Comparison of ENCODE assay signal across 23 cellular contexts in the genomic region with DNA sequence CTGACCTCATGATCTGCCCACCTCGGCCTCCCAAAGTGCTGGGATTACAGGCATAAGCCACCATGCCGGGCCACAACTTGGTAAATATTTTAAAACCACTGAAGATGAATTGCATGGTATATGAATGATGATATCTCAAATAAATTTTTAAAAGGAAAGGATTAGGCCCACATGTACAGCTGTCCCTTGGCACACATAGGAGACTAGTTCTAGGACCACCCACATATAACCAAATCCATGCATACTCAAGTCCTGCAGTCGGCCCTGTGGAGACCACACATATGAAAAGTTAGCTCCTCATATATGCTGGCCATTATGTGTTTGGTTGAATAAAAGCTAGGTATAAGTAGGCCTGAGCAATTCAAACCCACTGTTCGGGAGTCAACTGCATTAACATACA. TPM values are rescaled to one million over a fixed set of nuclear protein-coding genes. Genes with fewer than 3 reads are reported as not detected.
DNase-seq lines count a peak whose midpoint lies in the region; ATAC-seq, FAIRE-seq and TF ChIP-seq lines count a peak whose summit lies in the region.
"Had no signal": no experiment of that assay in that cellular context is flagged by ENCODE, and none has a peak within 500 bp of the region (broad histone marks: within the 10 kb centered on the region; RNA-seq: fewer than 3 reads in every experiment).

No MANE protein-coding gene starts in this region.

- no peak overlapping the region for H3K14ac ChIP-seq in mesenchymal stem cell (ENCODE audit: low read length in 2 of 2)

- H3K27ac Mint-ChIP-seq in naive thymus-derived CD4-positive, alpha-beta T cell, result no peak overlapping the region
- H3K27ac Mint-ChIP-seq: B cell; CD8-positive, alpha-beta T cell had no signal

- no peak overlapping the region for H2BK5ac ChIP-seq in mesenchymal stem cell (ENCODE audit: low read depth, low read length, poor library complexity, severe bottlenecking)

- BruUV-seq in HepG2 (replicated peaks; lab: Mats Ljungman, UMichigan), result TSS peak; percentile 32

- no peak overlapping the region for H3K18ac ChIP-seq in mesenchymal stem cell (ENCODE audit: low read depth in 1 of 2, low read length in 2 of 2)

- peaks cover 0 to 28% (median 16%) of the 10 kb centered on the region in 5 donors for H3K36me3 Mint-ChIP-seq in naive thymus-derived CD4-positive, alpha-beta T cell

- POLR2A ChIA-PET in HepG2 (lab: Yijun Ruan, JAX), result interaction anchor here (1.2 to 1.3 kb wide), 2 partner anchors 11 to 123 kb away, joined by 3 to 8 read pairs; a partner anchor contains a TSS
- POLR2A ChIA-PET in naive thymus-derived CD4-positive, alpha-beta T cell (lab: Charles Lee), result no interaction called here

- intact Hi-C loops in HepG2 (cut with micrococcal nuclease; ENCODE audit: unreplicated experiment) (no loop called here), right lobe of liver (cut with DNase I) (no loop called here), left cardiac atrium (cut with DNase I) (no loop called here)
- intact Hi-C loops in naive thymus-derived CD4-positive, alpha-beta T cell (cut with micrococcal nuclease), result no loop called here

- no peak for FAIRE-seq in HepG2 (lab: Jason Lieb, UNC)
- FAIRE-seq: A549, D721Med, G401.6, GM12891, GM19239 had no signal

- H3K4me1 Mint-ChIP-seq in naive thymus-derived CD4-positive, alpha-beta T cell, result peaks cover 0 to 23% (median 17%) of the 10 kb centered on the region in 7 donors

- peaks cover 13% of the 10 kb centered on the region for H3K79me2 ChIP-seq in HepG2 (ENCODE audit: insufficient read depth, low read length)

- no peaks in the 10 kb centered on the region for H3K27me3 Mint-ChIP-seq in naive thymus-derived CD4-positive, alpha-beta T cell
- H3K27me3 Mint-ChIP-seq: B cell; CD4-positive, alpha-beta T cell had no signal

- H3K9ac ChIP-seq in HepG2 (ENCODE audit: insufficient read depth, low read depth, low read length), result no peak overlapping the region
- no peak overlapping the region for H3K9ac ChIP-seq in mesenchymal stem cell (ENCODE audit: low read length)
- H3K9ac ChIP-seq: BLaER1 treated with 17β-estradiol and CSF1 and Interleukin-3, amounts not matched to agents 10 nM and 100 nM had no signal

- no peak overlapping the region for H2BK120ac ChIP-seq in mesenchymal stem cell (ENCODE audit: low read depth, low read length)

- no peak overlapping the region for H4K8ac ChIP-seq in mesenchymal stem cell (ENCODE audit: low read length)

- H3K27me3 ChIP-seq in HepG2 (ENCODE audit: control insufficient read depth in 1 of 2, insufficient read depth in 2 of 2, low read length in 2 of 2) (no peaks in the 10 kb centered on the region), right lobe of liver (no peaks in the 10 kb centered on the region), SJCRH30 (no peaks in the 10 kb centered on the region), mesenchymal stem cell (ENCODE audit: control insufficient read depth in 1 of 2, insufficient read depth in 1 of 2, low read length in 2 of 2) (no peaks in the 10 kb centered on the region)
- no peaks in the 10 kb centered on the region for H3K27me3 ChIP-seq in naive thymus-derived CD4-positive, alpha-beta T cell (ENCODE audit: control insufficient read depth in 2 of 2, insufficient read depth in 2 of 2, low read length in 2 of 2)
- H3K27me3 ChIP-seq: BLaER1 treated with 17β-estradiol and CSF1 and Interleukin-3, amounts not matched to agents 10 nM and 100 nM had no signal

- H3K4me2 ChIP-seq in HepG2 (ENCODE audit: low read depth, low read length), result no peak overlapping the region
- no peak overlapping the region for H3K4me2 ChIP-seq in mesenchymal stem cell (ENCODE audit: low read length, poor library complexity, severe bottlenecking)
- H3K4me2 ChIP-seq: BLaER1 treated with 17β-estradiol and CSF1 and Interleukin-3, amounts not matched to agents 10 nM and 100 nM had no signal

- H4K91ac ChIP-seq in mesenchymal stem cell (ENCODE audit: low read length), result no peak overlapping the region

- no peak overlapping the region for H2BK15ac ChIP-seq in mesenchymal stem cell (ENCODE audit: low read depth, poor library complexity, severe bottlenecking)

- H2AFZ ChIP-seq in HepG2 (ENCODE audit: low read length) (no peak overlapping the region), mesenchymal stem cell (ENCODE audit: low read depth, low read length) (no peak overlapping the region)

- TF ChIP-seq EP300 in HepG2 (IDR thresholded peaks at IDR 0.05; ENCODE audit: low read depth in 2 of 2, low read length in 2 of 2) (no peak), HepG2 (CRISPR knock-in tag; IDR thresholded peaks at IDR 0.05; ENCODE audit: borderline replicate concordance) (no peak)

- no peak for TF ChIP-seq RAD21 in HepG2 (CRISPR knock-in tag; IDR thresholded peaks at IDR 0.05)

- H3K9me3 Mint-ChIP-seq in naive thymus-derived CD4-positive, alpha-beta T cell, result no peaks in the 10 kb centered on the region
- H3K9me3 Mint-ChIP-seq: CD4-positive, alpha-beta T cell; CD8-positive, alpha-beta T cell had no signal

- no peak for TF ChIP-seq POLR2A in HepG2 (IDR thresholded peaks at IDR 0.05; ENCODE audit: insufficient read depth in 1 of 2, low read depth in 2 of 2, low read length in 2 of 2)
- no peak for TF ChIP-seq POLR2A in right lobe of liver (IDR thresholded peaks at IDR 0.05)

- H3K4me3 Mint-ChIP-seq in naive thymus-derived CD4-positive, alpha-beta T cell, result no peak overlapping the region
- H3K4me3 Mint-ChIP-seq: B cell; CD4-positive, alpha-beta T cell; CD8-positive, alpha-beta T cell had no signal

- CTCF ChIA-PET in HepG2 (lab: Yijun Ruan, JAX; ENCODE audit: low intra/inter-chr PET ratio, low total read pairs), result no interaction called here
- CTCF ChIA-PET in naive thymus-derived CD4-positive, alpha-beta T cell (lab: Charles Lee), result interaction anchor here (1.3 kb wide), 1 partner anchor 24 kb away, joined by 3 read pairs; no protein-coding TSS in a partner anchor

- in situ Hi-C loops in HepG2 (cut with HindIII; ENCODE audit: extremely low pct_ligation_motif_present, low pct_unique_long_range_greater_than_20kb), result no loop called here

- H2AK5ac ChIP-seq in mesenchymal stem cell (ENCODE audit: low read length, severe bottlenecking), result peak overlapping the region; percentile 29

- H3K9me3 ChIP-seq in HepG2 (ENCODE audit: low read length) (no peaks in the 10 kb centered on the region), right lobe of liver (no peaks in the 10 kb centered on the region), SJCRH30 (replicated peaks) (no peaks in the 10 kb centered on the region), mesenchymal stem cell (ENCODE audit: control insufficient read depth, low read length) (no peaks in the 10 kb centered on the region)
- H3K9me3 ChIP-seq in naive thymus-derived CD4-positive, alpha-beta T cell (ENCODE audit: control insufficient read depth in 2 of 3, low read length in 3 of 3), result no peaks in the 10 kb centered on the region
- H3K9me3 ChIP-seq: A549; BLaER1 treated with 17β-estradiol and CSF1 and Interleukin-3, amounts not matched to agents 10 nM and 100 nM; Caco-2 had no signal

- peaks cover 10% of the 10 kb centered on the region for H3K79me1 ChIP-seq in mesenchymal stem cell (replicated peaks; ENCODE audit: low read length, poor library complexity, severe bottlenecking)

- H3K27ac ChIP-seq in HepG2 (ENCODE audit: extremely low read length, insufficient read depth, low read length) (no peak overlapping the region), right lobe of liver (peak overlapping the region in 1 of 3 donors; percentile 91), SJCRH30 (no peak overlapping the region; the same call in 1 of the 2 replicates), mesenchymal stem cell (ENCODE audit: low read length, poor library complexity, severe bottlenecking) (no peak overlapping the region)
- no peak overlapping the region for H3K27ac ChIP-seq in naive thymus-derived CD4-positive, alpha-beta T cell (ENCODE audit: low read depth, low read length)
- H3K27ac ChIP-seq: C4-2B had no signal

- TF ChIP-seq CTCF in HepG2 (CRISPR knock-in tag; IDR thresholded peaks at IDR 0.05) (no peak), right lobe of liver (IDR thresholded peaks at IDR 0.05) (no peak)

- H3K4me1 ChIP-seq in HepG2 (ENCODE audit: insufficient read depth, low read length) (peaks cover 39% of the 10 kb centered on the region), right lobe of liver (peaks cover 0 to 47% (median 12%) of the 10 kb centered on the region in 4 donors), SJCRH30 (peaks cover 9% of the 10 kb centered on the region), mesenchymal stem cell (ENCODE audit: control insufficient read depth, insufficient read depth, low read depth, low read length) (peaks cover 12% of the 10 kb centered on the region)
- no peaks in the 10 kb centered on the region for H3K4me1 ChIP-seq in naive thymus-derived CD4-positive, alpha-beta T cell (ENCODE audit: control insufficient read depth in 2 of 2, insufficient read depth in 2 of 2, low read length in 2 of 2)

- H3K4me3 ChIP-seq in HepG2 (replicated peaks in 1 of 3; ENCODE audit: insufficient read depth in 1 of 3, low read depth in 2 of 3, low read length in 3 of 3) (no peak overlapping the region), right lobe of liver (no peak overlapping the region), SJCRH30 (no peak overlapping the region), mesenchymal stem cell (ENCODE audit: insufficient read depth in 1 of 2, low read depth in 1 of 2, low read length in 2 of 2) (no peak overlapping the region)
- H3K4me3 ChIP-seq in naive thymus-derived CD4-positive, alpha-beta T cell (ENCODE audit: low read length), result no peak overlapping the region
- H3K4me3 ChIP-seq: A549; BLaER1 treated with 17β-estradiol and CSF1 and Interleukin-3, amounts not matched to agents 10 nM and 100 nM had no signal

- no peaks in the 10 kb centered on the region for H4K20me1 ChIP-seq in HepG2 (ENCODE audit: insufficient read depth, low read length)

- H3K36me3 ChIP-seq in HepG2 (replicated peaks in 1 of 2; ENCODE audit: control insufficient read depth in 1 of 2, insufficient read depth in 2 of 2, low read length in 2 of 2) (peaks cover 6 to 50% of the 10 kb centered on the region in 2 experiments; a peak in 4 of 5 replicates), right lobe of liver (peaks cover 0 to 63% (median 23%) of the 10 kb centered on the region in 4 donors), SJCRH30 (peaks cover 55% of the 10 kb centered on the region), mesenchymal stem cell (ENCODE audit: control insufficient read depth in 1 of 2, insufficient read depth in 2 of 2, low read depth in 1 of 2, low read length in 2 of 2) (peaks cover 21 to 86% of the 10 kb centered on the region in 2 experiments)
- peaks cover 7 to 55% (median 20%) of the 10 kb centered on the region in 3 experiments for H3K36me3 ChIP-seq in naive thymus-derived CD4-positive, alpha-beta T cell (ENCODE audit: control insufficient read depth in 2 of 3, insufficient read depth in 3 of 3, low read length in 3 of 3)

- no peak overlapping the region for H2BK12ac ChIP-seq in mesenchymal stem cell (ENCODE audit: low read length in 2 of 2)

- no peak overlapping the region for H3K23ac ChIP-seq in mesenchymal stem cell (ENCODE audit: low read length in 2 of 2)

- H3K4ac ChIP-seq in mesenchymal stem cell (ENCODE audit: low read depth in 1 of 2, low read length in 2 of 2), result no peak overlapping the region

- 100% methylated on average over 4 of the region's 4 CpGs for WGBS in HepG2 (ENCODE audit: low lambda C conversion rate)
- WGBS in right lobe of liver (ENCODE audit: insufficient coverage, low coverage, low lambda C conversion rate, missing lambda C conversion rate), result 100% methylated on average over 4 of the region's 4 CpGs
- WGBS in mesenchymal stem cell, result 100% methylated on average over 1 of the region's 4 CpGs

- ATAC-seq in HepG2 (no peak), right lobe of liver (no peak), HG03039 (IDR thresholded peaks at IDR 0.05; ENCODE audit: unreplicated experiment) (no peak), left cardiac atrium (no peak)
- ATAC-seq in naive thymus-derived CD4-positive, alpha-beta T cell, result no peak
- ATAC-seq: CD8-positive, alpha-beta T cell had no signal

- DNase-seq in HepG2 (ENCODE audit: low spot score) (no peak), right lobe of liver (no peak), SJCRH30 (peak; percentile 77 to 83), mesenchymal stem cell (no peak), left cardiac atrium (no peak)
- no peak for DNase-seq in naive thymus-derived CD4-positive, alpha-beta T cell
- DNase-seq: AML-193; Calu3; CD4-positive, alpha-beta T cell; CD8-positive, alpha-beta T cell; DMS79 treated with DMSO at 0.1 percent for 48 hours; GF-D8 had no signal

RNA-seq across cellular contexts. Expression of a gene that starts 10.7 kb away (rescaled TPM):
- total RNA-seq in HepG2 (2016; rRNA removed; fragmentation: Illumina TruSeq; extraction: Trizol) (61.3 and 100 TPM in 2 replicates), right lobe of liver (10 to 100 TPM; 57.6 to 80.9 (median 72.8) TPM), left cardiac atrium (10 to 100 TPM; 40.8 to 52.5 TPM)
- total RNA-seq in HepG2 (2016; cell fraction: cytosol; rRNA removed; fragmentation: Illumina TruSeq; extraction: Trizol; ENCODE audit: low read depth), result 12.9 and 13.1 TPM in 2 replicates
- total RNA-seq in HepG2 (2016; cell fraction: insoluble cytoplasmic fraction; rRNA removed; fragmentation: Illumina TruSeq; extraction: Trizol), result 63.2 and 98.2 TPM in 2 replicates
- 20.9 and 25.4 TPM in 2 replicates for total RNA-seq in HepG2 (2016; cell fraction: membrane; rRNA removed; fragmentation: Illumina TruSeq; extraction: Trizol)
- 31.7 and 36.9 TPM in 2 replicates for total RNA-seq in HepG2 (2016; cell fraction: nucleus; rRNA removed; fragmentation: Illumina TruSeq; extraction: Trizol)
- 26.9 and 33.9 TPM in 2 replicates for polyA plus RNA-seq in HepG2 (2011; rRNA removed)
- polyA plus RNA-seq in HepG2 (2011; cell fraction: cytosol; rRNA removed), result 16.3 and 18.6 TPM in 2 replicates
- 19.7 and 22.9 TPM in 2 replicates for polyA plus RNA-seq in HepG2 (2011; cell fraction: nucleus; rRNA removed)
- polyA plus RNA-seq in HepG2 (2012), result 42.1 and 52.0 TPM in 2 replicates
- 4.3 and 5.1 TPM in 2 replicates for polyA plus RNA-seq in HepG2 (2016; cell fraction: cytosol; fragmentation: Illumina TruSeq; extraction: Trizol; ENCODE audit: low read depth)
- 67.6 and 69.7 TPM in 2 replicates for polyA plus RNA-seq in HepG2 (2016; cell fraction: insoluble cytoplasmic fraction; fragmentation: Illumina TruSeq; extraction: Trizol; ENCODE audit: low read depth)
- polyA plus RNA-seq in HepG2 (2016; cell fraction: membrane; fragmentation: Illumina TruSeq; extraction: Trizol; ENCODE audit: low read depth), result 8.5 and 9.1 TPM in 2 replicates
- polyA plus RNA-seq in HepG2 (2016; cell fraction: nucleus; fragmentation: Illumina TruSeq; extraction: Trizol; ENCODE audit: insufficient read depth, low read depth), result 28.6 and 29.4 TPM in 2 replicates
- 11.6 and 14.2 TPM in 2 replicates for polyA minus RNA-seq in HepG2 (2011; rRNA and poly(A)+ RNA removed; ENCODE audit: low replicate concordance)
- polyA minus RNA-seq in HepG2 (2011; cell fraction: cytosol; rRNA and poly(A)+ RNA removed), result 36.0 and 47.6 TPM in 2 replicates
- 61.9 and 76.2 TPM in 2 replicates for polyA minus RNA-seq in HepG2 (2011; cell fraction: nucleus; rRNA and poly(A)+ RNA removed)
- 43.3 and 44.2 TPM in 2 replicates for total RNA-seq in SJCRH30 (2014; rRNA removed; shearing (Covaris generic))
- 18.8 TPM for polyA plus RNA-seq in mesenchymal stem cell (2013, experiment 1 of 2)
- 20.7 TPM for polyA plus RNA-seq in mesenchymal stem cell (2013, experiment 2 of 2)
- 10 to 100 TPM; 33.4 to 56.3 (median 51.1) TPM for total RNA-seq in naive thymus-derived CD4-positive, alpha-beta T cell
- polyA plus RNA-seq in naive thymus-derived CD4-positive, alpha-beta T cell, result 10 to 100 TPM; 34.1 to 37.0 TPM

RNA-seq across cellular contexts. Expression of a gene that starts 36.8 kb away (rescaled TPM):
- not detected in 2 replicates for total RNA-seq in HepG2 (2016; rRNA removed; fragmentation: Illumina TruSeq; extraction: Trizol)
- total RNA-seq in HepG2 (2016; cell fraction: cytosol; rRNA removed; fragmentation: Illumina TruSeq; extraction: Trizol; ENCODE audit: low read depth), result not detected in 2 replicates
- total RNA-seq in HepG2 (2016; cell fraction: insoluble cytoplasmic fraction; rRNA removed; fragmentation: Illumina TruSeq; extraction: Trizol), result not detected in 2 replicates
- not detected in 2 replicates for total RNA-seq in HepG2 (2016; cell fraction: membrane; rRNA removed; fragmentation: Illumina TruSeq; extraction: Trizol)
- total RNA-seq in HepG2 (2016; cell fraction: nucleus; rRNA removed; fragmentation: Illumina TruSeq; extraction: Trizol), result not detected in 2 replicates
- polyA plus RNA-seq in HepG2 (2011; rRNA removed), result 0.03 and 0.08 TPM in 2 replicates
- 0.01 and 0.04 TPM in 2 replicates for polyA plus RNA-seq in HepG2 (2011; cell fraction: cytosol; rRNA removed)
- polyA plus RNA-seq in HepG2 (2011; cell fraction: nucleus; rRNA removed), result 0.05 and 0.16 TPM in 2 replicates
- polyA plus RNA-seq in HepG2 (2012), result 0.04 TPM in 1 of 2 replicates, not detected in the other
- not detected in 2 replicates for polyA plus RNA-seq in HepG2 (2016; cell fraction: cytosol; fragmentation: Illumina TruSeq; extraction: Trizol; ENCODE audit: low read depth)
- polyA plus RNA-seq in HepG2 (2016; cell fraction: insoluble cytoplasmic fraction; fragmentation: Illumina TruSeq; extraction: Trizol; ENCODE audit: low read depth), result not detected in 2 replicates
- not detected in 2 replicates for polyA plus RNA-seq in HepG2 (2016; cell fraction: membrane; fragmentation: Illumina TruSeq; extraction: Trizol; ENCODE audit: low read depth)
- polyA plus RNA-seq in HepG2 (2016; cell fraction: nucleus; fragmentation: Illumina TruSeq; extraction: Trizol; ENCODE audit: insufficient read depth, low read depth), result 0.12 TPM in 1 of 2 replicates, not detected in the other
- 0.02 and 0.06 TPM in 2 replicates for polyA minus RNA-seq in HepG2 (2011; rRNA and poly(A)+ RNA removed; ENCODE audit: low replicate concordance)
- not detected in 2 replicates for polyA minus RNA-seq in HepG2 (2011; cell fraction: cytosol; rRNA and poly(A)+ RNA removed)
- 0.13 TPM in 1 of 2 replicates, not detected in the other for polyA minus RNA-seq in HepG2 (2011; cell fraction: nucleus; rRNA and poly(A)+ RNA removed)
- total RNA-seq in right lobe of liver, result 1 to 10 TPM in 3 of 6 experiments, under 1 TPM in 3; 0.46 to 2.5 (median 0.99) TPM
- total RNA-seq in SJCRH30 (2014; rRNA removed; shearing (Covaris generic)), result 0.05 TPM in 1 of 2 replicates, not detected in the other
- polyA plus RNA-seq in mesenchymal stem cell (2013, experiment 1 of 2), result 0.06 TPM
- polyA plus RNA-seq in mesenchymal stem cell (2013, experiment 2 of 2), result 0.05 TPM
- total RNA-seq in naive thymus-derived CD4-positive, alpha-beta T cell, result under 1 TPM; 0.05 to 0.49 (median 0.44) TPM
- under 1 TPM in 1 of 2 donors, not detected in 1; 0.10 TPM for polyA plus RNA-seq in naive thymus-derived CD4-positive, alpha-beta T cell
- total RNA-seq in left cardiac atrium, result 10 to 100 TPM in 1 of 2 donors, 1 to 10 TPM in 1; 8.2 to 31.1 TPM
- total RNA-seq: A172, Caco-2 had no signal

RNA-seq across cellular contexts. Expression of a gene that starts 40.9 kb away (rescaled TPM):
- 14.7 and 15.8 TPM in 2 replicates for total RNA-seq in HepG2 (2016; rRNA removed; fragmentation: Illumina TruSeq; extraction: Trizol)
- total RNA-seq in HepG2 (2016; cell fraction: cytosol; rRNA removed; fragmentation: Illumina TruSeq; extraction: Trizol; ENCODE audit: low read depth), result 6.2 and 7.6 TPM in 2 replicates
- total RNA-seq in HepG2 (2016; cell fraction: insoluble cytoplasmic fraction; rRNA removed; fragmentation: Illumina TruSeq; extraction: Trizol), result 14.8 and 14.9 TPM in 2 replicates
- total RNA-seq in HepG2 (2016; cell fraction: membrane; rRNA removed; fragmentation: Illumina TruSeq; extraction: Trizol), result 13.2 and 16.8 TPM in 2 replicates
- total RNA-seq in HepG2 (2016; cell fraction: nucleus; rRNA removed; fragmentation: Illumina TruSeq; extraction: Trizol), result 8.6 and 11.3 TPM in 2 replicates
- 10.1 TPM in 2 replicates for polyA plus RNA-seq in HepG2 (2011; rRNA removed)
- 7.2 and 9.0 TPM in 2 replicates for polyA plus RNA-seq in HepG2 (2011; cell fraction: cytosol; rRNA removed)
- polyA plus RNA-seq in HepG2 (2011; cell fraction: nucleus; rRNA removed), result 5.6 and 6.4 TPM in 2 replicates
- 9.2 and 10.7 TPM in 2 replicates for polyA plus RNA-seq in HepG2 (2012)
- 3.5 and 4.1 TPM in 2 replicates for polyA plus RNA-seq in HepG2 (2016; cell fraction: cytosol; fragmentation: Illumina TruSeq; extraction: Trizol; ENCODE audit: low read depth)
- polyA plus RNA-seq in HepG2 (2016; cell fraction: insoluble cytoplasmic fraction; fragmentation: Illumina TruSeq; extraction: Trizol; ENCODE audit: low read depth), result 18.0 and 18.1 TPM in 2 replicates
- polyA plus RNA-seq in HepG2 (2016; cell fraction: membrane; fragmentation: Illumina TruSeq; extraction: Trizol; ENCODE audit: low read depth), result 8.2 and 10.3 TPM in 2 replicates
- 14.1 and 14.4 TPM in 2 replicates for polyA plus RNA-seq in HepG2 (2016; cell fraction: nucleus; fragmentation: Illumina TruSeq; extraction: Trizol; ENCODE audit: insufficient read depth, low read depth)
- polyA minus RNA-seq in HepG2 (2011; rRNA and poly(A)+ RNA removed; ENCODE audit: low replicate concordance), result 12.6 and 19.5 TPM in 2 replicates
- 12.3 and 15.5 TPM in 2 replicates for polyA minus RNA-seq in HepG2 (2011; cell fraction: cytosol; rRNA and poly(A)+ RNA removed)
- polyA minus RNA-seq in HepG2 (2011; cell fraction: nucleus; rRNA and poly(A)+ RNA removed), result 11.6 and 14.3 TPM in 2 replicates
- 10 to 100 TPM in 3 of 6 experiments, 1 to 10 TPM in 3; 6.3 to 12.2 (median 9.1) TPM for total RNA-seq in right lobe of liver
- total RNA-seq in SJCRH30 (2014; rRNA removed; shearing (Covaris generic)), result 22.8 and 25.4 TPM in 2 replicates
- 20.3 TPM for polyA plus RNA-seq in mesenchymal stem cell (2013, experiment 1 of 2)
- polyA plus RNA-seq in mesenchymal stem cell (2013, experiment 2 of 2), result 19.4 TPM
- 10 to 100 TPM; 23.0 to 38.6 (median 36.9) TPM for total RNA-seq in naive thymus-derived CD4-positive, alpha-beta T cell
- polyA plus RNA-seq in naive thymus-derived CD4-positive, alpha-beta T cell, result 10 to 100 TPM; 10.6 to 26.5 TPM
- total RNA-seq in left cardiac atrium, result 10 to 100 TPM; 15.7 to 19.3 TPM

RNA-seq across cellular contexts. Expression of a gene that starts 59.5 kb away (rescaled TPM):
- 0.13 and 0.86 TPM in 2 replicates for total RNA-seq in HepG2 (2016; rRNA removed; fragmentation: Illumina TruSeq; extraction: Trizol)
- 0.18 and 0.20 TPM in 2 replicates for total RNA-seq in HepG2 (2016; cell fraction: cytosol; rRNA removed; fragmentation: Illumina TruSeq; extraction: Trizol; ENCODE audit: low read depth)
- total RNA-seq in HepG2 (2016; cell fraction: insoluble cytoplasmic fraction; rRNA removed; fragmentation: Illumina TruSeq; extraction: Trizol), result 0.28 and 0.89 TPM in 2 replicates
- 0.14 and 0.28 TPM in 2 replicates for total RNA-seq in HepG2 (2016; cell fraction: membrane; rRNA removed; fragmentation: Illumina TruSeq; extraction: Trizol)
- 2.1 and 3.2 TPM in 2 replicates for total RNA-seq in HepG2 (2016; cell fraction: nucleus; rRNA removed; fragmentation: Illumina TruSeq; extraction: Trizol)
- 1.4 and 1.7 TPM in 2 replicates for polyA plus RNA-seq in HepG2 (2011; rRNA removed)
- 0.14 and 0.25 TPM in 2 replicates for polyA plus RNA-seq in HepG2 (2011; cell fraction: cytosol; rRNA removed)
- polyA plus RNA-seq in HepG2 (2011; cell fraction: nucleus; rRNA removed), result 9.3 and 9.9 TPM in 2 replicates
- polyA plus RNA-seq in HepG2 (2012), result 1.0 and 1.8 TPM in 2 replicates
- polyA plus RNA-seq in HepG2 (2016; cell fraction: cytosol; fragmentation: Illumina TruSeq; extraction: Trizol; ENCODE audit: low read depth), result 0.10 and 0.14 TPM in 2 replicates
- polyA plus RNA-seq in HepG2 (2016; cell fraction: insoluble cytoplasmic fraction; fragmentation: Illumina TruSeq; extraction: Trizol; ENCODE audit: low read depth), result 0.16 and 0.17 TPM in 2 replicates
- polyA plus RNA-seq in HepG2 (2016; cell fraction: membrane; fragmentation: Illumina TruSeq; extraction: Trizol; ENCODE audit: low read depth), result 0.31 TPM in 1 of 2 replicates, not detected in the other
- 4.4 and 4.9 TPM in 2 replicates for polyA plus RNA-seq in HepG2 (2016; cell fraction: nucleus; fragmentation: Illumina TruSeq; extraction: Trizol; ENCODE audit: insufficient read depth, low read depth)
- polyA minus RNA-seq in HepG2 (2011; rRNA and poly(A)+ RNA removed; ENCODE audit: low replicate concordance), result 2.1 and 5.5 TPM in 2 replicates
- polyA minus RNA-seq in HepG2 (2011; cell fraction: cytosol; rRNA and poly(A)+ RNA removed), result 0.26 TPM in 1 of 2 replicates, not detected in the other
- 6.7 and 8.5 TPM in 2 replicates for polyA minus RNA-seq in HepG2 (2011; cell fraction: nucleus; rRNA and poly(A)+ RNA removed)
- 1 to 10 TPM; 1.6 to 5.9 (median 3.0) TPM for total RNA-seq in right lobe of liver
- 0.59 and 0.73 TPM in 2 replicates for total RNA-seq in SJCRH30 (2014; rRNA removed; shearing (Covaris generic))
- polyA plus RNA-seq in mesenchymal stem cell (2013, experiment 1 of 2), result 0.64 TPM
- polyA plus RNA-seq in mesenchymal stem cell (2013, experiment 2 of 2), result 0.53 TPM
- 10 to 100 TPM in 4 of 5 experiments, 1 to 10 TPM in 1; 6.4 to 17.1 (median 13.5) TPM for total RNA-seq in naive thymus-derived CD4-positive, alpha-beta T cell
- polyA plus RNA-seq in naive thymus-derived CD4-positive, alpha-beta T cell, result under 1 TPM; 0.09 to 0.20 TPM
- total RNA-seq in left cardiac atrium, result 1 to 10 TPM; 2.1 to 2.9 TPM

Comparison
In these comparisons a context has a peak if more than half of its experiments do, and no peak if none do; other contexts are left out.
1. DNase-seq: peak in SJCRH30 (2 of 2); none in HepG2 (single experiment), right lobe of liver (0 of 3), mesenchymal stem cell (single experiment), naive thymus-derived CD4-positive, alpha-beta T cell (0 of 9) and left cardiac atrium (single experiment).